1 cellular context compared by ENCODE assay signal in genomic region chrX:40165861-40166260, GRCh38.
TF ChIP-seq lines count a peak whose summit lies in the region.

No MANE protein-coding gene starts in this region.

TF ChIP-seq in GM23338, 12 proteins besides CTCF, POLR2A, EP300 and RAD21:
- TF ChIP-seq ZNF462 (CRISPR knock-in tag; IDR thresholded peaks at IDR 0.05): no peak
- no peak for TF ChIP-seq REST (IDR thresholded peaks at IDR 0.05; ENCODE audit: unreplicated experiment)
- no peak for TF ChIP-seq ETS1 (IDR thresholded peaks at IDR 0.05)
- no peak for TF ChIP-seq ZNF114 (CRISPR knock-in tag; IDR thresholded peaks at IDR 0.05)
TF ChIP-seq in GM23338: peak in this region for 0.
